In the genomic region with DNA sequence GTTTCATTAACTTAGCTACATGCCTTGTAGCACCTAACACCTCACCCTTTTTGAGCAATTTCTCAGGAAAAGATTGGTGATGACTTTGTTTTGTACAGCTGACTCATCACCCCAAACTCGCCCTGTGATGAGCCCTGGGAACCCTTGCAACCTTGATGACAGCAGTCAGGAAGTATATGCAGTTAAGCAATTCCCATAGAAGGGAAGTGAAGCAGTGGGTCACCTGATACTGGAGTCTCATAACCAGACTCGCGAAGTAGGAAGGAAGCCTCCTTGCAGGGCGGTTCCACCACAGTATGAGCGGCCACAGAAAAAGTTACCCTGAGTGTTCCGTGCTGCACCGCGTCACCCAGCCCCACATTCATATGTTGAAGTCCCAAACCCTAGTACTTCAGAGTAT, we compare ENCODE assay signal across 10 cellular contexts.
DNase-seq lines count a peak whose midpoint lies in the region; ATAC-seq and TF ChIP-seq lines count a peak whose summit lies in the region.
"Had no signal": no experiment of that assay in that cellular context is flagged by ENCODE, and none has a peak within 500 bp of the region (broad histone marks: within the 10 kb centered on the region; RNA-seq: fewer than 3 reads in every experiment).

No MANE protein-coding gene starts in this region.

- no peaks in the 10 kb centered on the region for H3K27me3 Mint-ChIP-seq in activated T-helper 17 cell treated with anti-CD3 and anti-CD28 coated beads, Interleukin-2, amount 50 U/mL, for 72 hours
- H3K27me3 Mint-ChIP-seq in CD8-positive, alpha-beta T cell (ENCODE audit: low read depth), result no peaks in the 10 kb centered on the region

- H3K4me1 ChIP-seq in Karpas-422 (ENCODE audit: low read length), result no peaks in the 10 kb centered on the region
- H3K4me1 ChIP-seq in CD8-positive, alpha-beta T cell (ENCODE audit: insufficient read depth, low read length), result no peaks in the 10 kb centered on the region
- H3K4me1 ChIP-seq: tibial nerve had no signal

- H3K9me3 ChIP-seq in Karpas-422 (ENCODE audit: low read length), result no peaks in the 10 kb centered on the region
- no peaks in the 10 kb centered on the region for H3K9me3 ChIP-seq in CD8-positive, alpha-beta T cell (ENCODE audit: low read length)
- H3K9me3 ChIP-seq: tibial nerve had no signal

- POLR2A ChIA-PET in CD8-positive, alpha-beta T cell (lab: Charles Lee), result no interaction called here

- H3K27ac ChIP-seq in HL-60 (replicated peaks), result peak overlapping the region; percentile 62
- no peak overlapping the region for H3K27ac ChIP-seq in Karpas-422 (ENCODE audit: low read length)
- no peak overlapping the region for H3K27ac ChIP-seq in CD8-positive, alpha-beta T cell (ENCODE audit: low read depth, low read length)
- H3K27ac ChIP-seq: tibial nerve had no signal

- H3K4me3 Mint-ChIP-seq in activated T-helper 17 cell treated with anti-CD3 and anti-CD28 coated beads, Interleukin-2, amount 50 U/mL, for 72 hours, result no peak overlapping the region
- no peak overlapping the region for H3K4me3 Mint-ChIP-seq in CD8-positive, alpha-beta T cell

- no peak overlapping the region for H3K9ac ChIP-seq in Karpas-422 (ENCODE audit: low read length)

- DNase-seq in AML-193 (lab: John Stamatoyannopoulos, UW) (peak; percentile 89 to 92), HL-60 (ENCODE audit: low read depth in 1 of 2, low spot score in 1 of 2) (peak; percentile 92 to 97), kidney tubule cell (ENCODE audit: low spot score) (peak; percentile 70), Karpas-422 (no peak), NCI-H2081 (lab: John Stamatoyannopoulos, UW) (no peak)
- DNase-seq in CD8-positive, alpha-beta T cell, result no peak
- DNase-seq: NCI-H69 had no signal

- no peaks in the 10 kb centered on the region for H3K36me3 ChIP-seq in Karpas-422 (ENCODE audit: insufficient read depth, low read length)
- no peaks in the 10 kb centered on the region for H3K36me3 ChIP-seq in CD8-positive, alpha-beta T cell (ENCODE audit: insufficient read depth, low read length)
- H3K36me3 ChIP-seq: tibial nerve had no signal

- no peaks in the 10 kb centered on the region for H3K9me2 ChIP-seq in Karpas-422 (replicated peaks; ENCODE audit: insufficient read depth, low read length)

- H3K36me3 Mint-ChIP-seq in activated T-helper 17 cell treated with anti-CD3 and anti-CD28 coated beads, Interleukin-2, amount 50 U/mL, for 72 hours (ENCODE audit: low read depth), result no peaks in the 10 kb centered on the region
- no peaks in the 10 kb centered on the region for H3K36me3 Mint-ChIP-seq in CD8-positive, alpha-beta T cell

- TF ChIP-seq CTCF in HL-60 (IDR thresholded peaks at IDR 0.05; ENCODE audit: insufficient read depth, low read length), result no peak
- TF ChIP-seq CTCF in CD8-positive, alpha-beta T cell (IDR thresholded peaks at IDR 0.05), result no peak

- intact Hi-C loops in CD8-positive, alpha-beta T cell (cut with DNase I, micrococcal nuclease), result no loop called here

- no peak overlapping the region for H3K27ac Mint-ChIP-seq in activated T-helper 17 cell treated with anti-CD3 and anti-CD28 coated beads, Interleukin-2, amount 50 U/mL, for 72 hours
- no peak overlapping the region for H3K27ac Mint-ChIP-seq in CD8-positive, alpha-beta T cell

- H3K4me3 ChIP-seq in HL-60 (replicated peaks; ENCODE audit: insufficient read depth, low read length), result no peak overlapping the region
- H3K4me3 ChIP-seq in Karpas-422 (ENCODE audit: low read length), result no peak overlapping the region
- H3K4me3 ChIP-seq in CD8-positive, alpha-beta T cell (ENCODE audit: low read depth, low read length), result no peak overlapping the region
- H3K4me3 ChIP-seq: tibial nerve had no signal

- H4K20me1 ChIP-seq in Karpas-422 (ENCODE audit: insufficient read depth, low read depth, low read length), result no peaks in the 10 kb centered on the region

- peaks cover 5% of the 10 kb centered on the region for H3K4me1 Mint-ChIP-seq in activated T-helper 17 cell treated with anti-CD3 and anti-CD28 coated beads, Interleukin-2, amount 50 U/mL, for 72 hours
- H3K4me1 Mint-ChIP-seq in CD8-positive, alpha-beta T cell (ENCODE audit: low read depth), result no peaks in the 10 kb centered on the region

- no peaks in the 10 kb centered on the region for H3K79me2 ChIP-seq in Karpas-422 (ENCODE audit: low read length)

- H3K9me3 Mint-ChIP-seq in activated T-helper 17 cell treated with anti-CD3 and anti-CD28 coated beads, Interleukin-2, amount 50 U/mL, for 72 hours, result no peaks in the 10 kb centered on the region
- H3K9me3 Mint-ChIP-seq in CD8-positive, alpha-beta T cell, result no peaks in the 10 kb centered on the region

- CTCF ChIA-PET in CD8-positive, alpha-beta T cell (lab: Charles Lee), result no interaction called here

- no peak overlapping the region for H3K4me2 ChIP-seq in Karpas-422 (ENCODE audit: low read depth, low read length, poor library complexity, severe bottlenecking)

- H3K27me3 ChIP-seq in HL-60 (ENCODE audit: insufficient read depth, poor library complexity, severe bottlenecking) (no peaks in the 10 kb centered on the region), Karpas-422 (ENCODE audit: low read length) (no peaks in the 10 kb centered on the region)
- no peaks in the 10 kb centered on the region for H3K27me3 ChIP-seq in CD8-positive, alpha-beta T cell (ENCODE audit: insufficient read depth, low read length)
- H3K27me3 ChIP-seq: tibial nerve had no signal

- H2AFZ ChIP-seq in Karpas-422 (ENCODE audit: low read length), result no peak overlapping the region

- ATAC-seq in activated T-helper 17 cell treated with anti-CD3 and anti-CD28 coated beads, Interleukin-2, amount 50 U/mL, for 72 hours (replicated peaks), result peak; percentile 86
- ATAC-seq in CD8-positive, alpha-beta T cell, result no peak
- ATAC-seq in GM18907 (IDR thresholded peaks at IDR 0.05; ENCODE audit: unreplicated experiment), result no peak

Comparison
In these comparisons a context has a peak if more than half of its experiments do, and no peak if none do; other contexts are left out.
1. DNase-seq: peak in AML-193 (2 of 2), HL-60 (2 of 2) and kidney tubule cell (single experiment); none in Karpas-422 (single experiment), NCI-H2081 (0 of 2) and CD8-positive, alpha-beta T cell (0 of 7).